2 cellular contexts compared by ENCODE assay signal in the genomic region with DNA sequence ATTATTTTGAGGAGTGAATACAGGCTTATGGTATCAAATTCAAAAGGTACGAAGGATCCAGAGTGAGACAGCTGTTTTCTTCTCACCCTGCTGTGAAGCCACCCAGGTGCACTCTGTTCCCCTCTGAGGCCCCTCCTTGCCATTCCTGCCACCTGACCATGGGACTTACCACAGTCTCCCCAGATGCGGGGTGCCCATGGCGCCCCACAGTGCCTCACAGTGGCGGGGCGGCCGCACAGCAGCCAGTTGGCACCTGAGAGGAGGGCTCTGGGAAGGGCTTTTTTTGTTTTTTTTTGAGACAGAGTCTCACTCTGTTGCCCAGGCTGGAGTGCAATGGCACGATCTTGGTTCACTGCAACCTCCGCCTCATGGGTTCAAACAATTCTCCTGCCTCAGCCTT.
TF ChIP-seq lines count a peak whose summit lies in the region.

No MANE protein-coding gene starts in this region.

TF ChIP-seq in Ishikawa, 13 proteins besides CTCF, POLR2A, EP300 and RAD21 (continued from another document):
- TF ChIP-seq, protein P1, sequence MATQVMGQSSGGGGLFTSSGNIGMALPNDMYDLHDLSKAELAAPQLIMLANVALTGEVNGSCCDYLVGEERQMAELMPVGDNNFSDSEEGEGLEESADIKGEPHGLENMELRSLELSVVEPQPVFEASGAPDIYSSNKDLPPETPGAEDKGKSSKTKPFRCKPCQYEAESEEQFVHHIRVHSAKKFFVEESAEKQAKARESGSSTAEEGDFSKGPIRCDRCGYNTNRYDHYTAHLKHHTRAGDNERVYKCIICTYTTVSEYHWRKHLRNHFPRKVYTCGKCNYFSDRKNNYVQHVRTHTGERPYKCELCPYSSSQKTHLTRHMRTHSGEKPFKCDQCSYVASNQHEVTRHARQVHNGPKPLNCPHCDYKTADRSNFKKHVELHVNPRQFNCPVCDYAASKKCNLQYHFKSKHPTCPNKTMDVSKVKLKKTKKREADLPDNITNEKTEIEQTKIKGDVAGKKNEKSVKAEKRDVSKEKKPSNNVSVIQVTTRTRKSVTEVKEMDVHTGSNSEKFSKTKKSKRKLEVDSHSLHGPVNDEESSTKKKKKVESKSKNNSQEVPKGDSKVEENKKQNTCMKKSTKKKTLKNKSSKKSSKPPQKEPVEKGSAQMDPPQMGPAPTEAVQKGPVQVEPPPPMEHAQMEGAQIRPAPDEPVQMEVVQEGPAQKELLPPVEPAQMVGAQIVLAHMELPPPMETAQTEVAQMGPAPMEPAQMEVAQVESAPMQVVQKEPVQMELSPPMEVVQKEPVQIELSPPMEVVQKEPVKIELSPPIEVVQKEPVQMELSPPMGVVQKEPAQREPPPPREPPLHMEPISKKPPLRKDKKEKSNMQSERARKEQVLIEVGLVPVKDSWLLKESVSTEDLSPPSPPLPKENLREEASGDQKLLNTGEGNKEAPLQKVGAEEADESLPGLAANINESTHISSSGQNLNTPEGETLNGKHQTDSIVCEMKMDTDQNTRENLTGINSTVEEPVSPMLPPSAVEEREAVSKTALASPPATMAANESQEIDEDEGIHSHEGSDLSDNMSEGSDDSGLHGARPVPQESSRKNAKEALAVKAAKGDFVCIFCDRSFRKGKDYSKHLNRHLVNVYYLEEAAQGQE (IDR thresholded peaks at IDR 0.05; ENCODE audit: low read depth) = no peak
- TF ChIP-seq, protein P2, sequence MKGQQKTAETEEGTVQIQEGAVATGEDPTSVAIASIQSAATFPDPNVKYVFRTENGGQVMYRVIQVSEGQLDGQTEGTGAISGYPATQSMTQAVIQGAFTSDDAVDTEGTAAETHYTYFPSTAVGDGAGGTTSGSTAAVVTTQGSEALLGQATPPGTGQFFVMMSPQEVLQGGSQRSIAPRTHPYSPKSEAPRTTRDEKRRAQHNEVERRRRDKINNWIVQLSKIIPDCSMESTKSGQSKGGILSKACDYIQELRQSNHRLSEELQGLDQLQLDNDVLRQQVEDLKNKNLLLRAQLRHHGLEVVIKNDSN (IDR thresholded peaks at IDR 0.05) = no peak
- TF ChIP-seq CEBPB (IDR thresholded peaks at IDR 0.05) (no peak), NFIC (IDR thresholded peaks at IDR 0.05) (no peak), TAF1 (IDR thresholded peaks at IDR 0.05; ENCODE audit: low read depth) (no peak), TCF12 (IDR thresholded peaks at IDR 0.05; ENCODE audit: low read depth) (no peak), TEAD4 (IDR thresholded peaks at IDR 0.05) (no peak)
- TF ChIP-seq, protein P3, sequence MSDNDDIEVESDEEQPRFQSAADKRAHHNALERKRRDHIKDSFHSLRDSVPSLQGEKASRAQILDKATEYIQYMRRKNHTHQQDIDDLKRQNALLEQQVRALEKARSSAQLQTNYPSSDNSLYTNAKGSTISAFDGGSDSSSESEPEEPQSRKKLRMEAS (IDR thresholded peaks at IDR 0.05) = no peak

TF ChIP-seq in GM12878, 131 proteins besides CTCF, POLR2A, EP300 and RAD21 (continued from another document):
- TF ChIP-seq SMC3 (IDR thresholded peaks at IDR 0.05; ENCODE audit: borderline replicate concordance, low read length) = peak; percentile 25; the same call in 1 of the 2 replicates
- no peak for TF ChIP-seq ZNF622 (IDR thresholded peaks at IDR 0.05)
- TF ChIP-seq ATF7 (IDR thresholded peaks at IDR 0.05; ENCODE audit: low read depth) = no peak
- TF ChIP-seq E4F1 (IDR thresholded peaks at IDR 0.05; ENCODE audit: borderline replicate concordance, partially characterized antibody) = no peak
- TF ChIP-seq SREBF2 (IDR thresholded peaks at IDR 0.05; ENCODE audit: low read length) = no peak
- TF ChIP-seq SIN3A (IDR thresholded peaks at IDR 0.05; ENCODE audit: low read depth, low read length) = no peak
- TF ChIP-seq ETV6 (conservative IDR thresholded peaks at IDR 0.05 in 1 of 2, IDR thresholded peaks at IDR 0.05 in 1 of 2; ENCODE audit: borderline replicate concordance in 1 of 2, low read depth in 1 of 2) = no peak
- TF ChIP-seq HDAC6 (IDR thresholded peaks at IDR 0.05; ENCODE audit: unreplicated experiment) = no peak
- no peak for TF ChIP-seq BACH1 (IDR thresholded peaks at IDR 0.05; ENCODE audit: borderline replicate concordance)
- TF ChIP-seq BHLHE40 (IDR thresholded peaks at IDR 0.05; ENCODE audit: borderline replicate concordance in 1 of 2, low read depth in 2 of 2, low read length in 1 of 2) = 0 out of 4 replicates have a peak, but pooled peaks of 1 of the 2 experiments have one; percentile 9
- 0 out of 2 replicates have a peak, but pooled peaks have one; percentile 28 for TF ChIP-seq YY1 (IDR thresholded peaks at IDR 0.05; ENCODE audit: low read depth, low read length)
- TF ChIP-seq SMAD5 (IDR thresholded peaks at IDR 0.05; ENCODE audit: low read depth) = no peak
